Comparison of ENCODE assay signal across 8 cellular contexts in the genomic region with DNA sequence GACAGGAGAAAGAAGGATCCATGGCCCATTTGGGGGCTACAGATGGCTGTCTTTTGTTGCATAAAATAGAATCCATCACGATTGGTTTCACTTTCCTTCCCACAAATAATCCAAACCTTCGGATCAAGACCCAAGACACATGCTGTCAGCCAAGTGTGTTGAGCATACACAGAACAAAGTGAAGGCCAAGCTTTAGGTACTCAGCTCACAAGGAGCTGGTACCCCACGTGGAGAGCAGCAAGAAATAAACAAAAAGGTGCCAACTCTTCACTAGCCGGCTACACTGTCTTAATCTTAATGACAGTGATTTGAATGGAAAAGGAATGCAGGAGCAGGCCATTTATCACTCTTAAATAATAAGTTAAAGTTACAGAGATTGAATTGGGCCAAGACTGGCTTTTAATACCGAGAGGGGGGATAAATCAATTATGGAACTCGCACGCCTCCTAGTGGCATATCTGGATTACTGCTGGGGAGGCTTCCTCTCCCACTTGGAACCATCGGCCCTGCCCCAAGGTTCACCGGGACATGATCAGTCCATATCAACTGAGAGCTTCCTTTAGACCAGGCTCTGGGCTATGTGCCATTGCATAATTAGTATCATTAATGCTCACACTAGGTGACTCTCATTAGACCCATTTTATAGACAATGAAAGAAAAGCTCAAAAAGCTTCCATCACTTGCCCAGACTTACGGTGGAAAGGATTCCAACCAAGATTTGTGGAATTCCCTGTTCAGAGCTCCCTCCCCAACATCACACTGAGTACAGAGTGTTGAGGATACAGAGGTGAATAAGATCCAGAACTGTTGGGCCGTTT.
DNase-seq lines count a peak whose midpoint lies in the region; FAIRE-seq and TF ChIP-seq lines count a peak whose summit lies in the region.

No MANE protein-coding gene starts in this region.

- CTCF ChIA-PET in AG04450 (lab: Charles Lee), result interaction anchor here (0.6 to 4.7 kb wide), 32 partner anchors 11 to 1767 kb away, joined by 3 to 60 read pairs (median 3); no protein-coding TSS in a partner anchor
- CTCF ChIA-PET in CD8-positive, alpha-beta memory T cell (lab: Charles Lee), result interaction anchor here (1.4 kb wide), 1 partner anchor 14 kb away, joined by 3 read pairs; no protein-coding TSS in a partner anchor

- H3K4me1 Mint-ChIP-seq in CD8-positive, alpha-beta memory T cell, result peaks cover 0 to 4% (median 0%) of the 10 kb centered on the region in 3 donors

- H3K36me3 Mint-ChIP-seq in CD8-positive, alpha-beta memory T cell, result peaks cover 0 to 3% (median 0%) of the 10 kb centered on the region in 3 donors

- H3K9me3 ChIP-seq in AG04450 (ENCODE audit: control insufficient read depth, insufficient read depth, low read length), result no peaks in the 10 kb centered on the region
- H3K9me3 ChIP-seq in Peyer's patch, result no peaks in the 10 kb centered on the region
- H3K9me3 ChIP-seq in breast epithelium, result no peaks in the 10 kb centered on the region
- no peaks in the 10 kb centered on the region for H3K9me3 ChIP-seq in kidney (ENCODE audit: control insufficient read depth in 1 of 2, low read length in 2 of 2)
- H3K9me3 ChIP-seq in CD8-positive, alpha-beta memory T cell (ENCODE audit: low read length), result no peaks in the 10 kb centered on the region

- TF ChIP-seq CTCF in AG04450 (IDR thresholded peaks at IDR 0.05; ENCODE audit: low read depth, low read length) (peak; percentile 88), GM12874 (IDR thresholded peaks at IDR 0.05; ENCODE audit: insufficient read depth, low read depth, low read length) (peak; percentile 82), Peyer's patch (IDR thresholded peaks at IDR 0.05) (peak; percentile 25 to 89 (median 80)), breast epithelium (IDR thresholded peaks at IDR 0.05) (peak; percentile 42 to 84 (median 76)), kidney (IDR thresholded peaks at IDR 0.05; ENCODE audit: borderline replicate concordance, extremely low read depth, insufficient read depth) (peak; percentile 81)

- H3K4me1 ChIP-seq in Peyer's patch, result no peaks in the 10 kb centered on the region
- no peaks in the 10 kb centered on the region for H3K4me1 ChIP-seq in breast epithelium
- H3K4me1 ChIP-seq in kidney (ENCODE audit: control insufficient read depth in 1 of 2, insufficient read depth in 1 of 2, low read depth in 1 of 2, low read length in 2 of 2), result peaks cover 0 to 3% of the 10 kb centered on the region in 2 donors
- no peaks in the 10 kb centered on the region for H3K4me1 ChIP-seq in CD8-positive, alpha-beta memory T cell (ENCODE audit: insufficient read depth, low read length)

- POLR2A ChIA-PET in AG04450 (lab: Yijun Ruan, JAX), result no interaction called here
- POLR2A ChIA-PET in CD8-positive, alpha-beta memory T cell (lab: Charles Lee), result no interaction called here

- peaks cover 4 to 6% of the 10 kb centered on the region in 2 donors for H3K27me3 Mint-ChIP-seq in CD8-positive, alpha-beta memory T cell

- no peak overlapping the region for H3K4me3 Mint-ChIP-seq in CD8-positive, alpha-beta memory T cell

- no peak for FAIRE-seq in kidney (lab: Jason Lieb, UNC)

- H3K27ac Mint-ChIP-seq in CD8-positive, alpha-beta memory T cell, result no peak overlapping the region

- DNase-seq in AG04450 (ENCODE audit: low read depth, low spot score), result peak; percentile 13
- DNase-seq in HPDE6-E6E7 (ENCODE audit: extremely low spot score), result peak; percentile 79
- peak; percentile 22 to 76 (median 58) for DNase-seq in Peyer's patch
- DNase-seq in breast epithelium (ENCODE audit: low spot score in 2 of 2), result peak; percentile 32 to 60
- no peak for DNase-seq in kidney
- peak; percentile 42 to 43 for DNase-seq in stimulated activated CD4-positive, alpha-beta T cell treated with anti-CD3 and anti-CD28 coated beads, Interleukin-2, amount 100 ng/mL, for 48 hours
- DNase-seq in CD8-positive, alpha-beta memory T cell, result no peak

- peaks cover 0 to 3% (median 1%) of the 10 kb centered on the region in 5 donors for H3K9me3 Mint-ChIP-seq in CD8-positive, alpha-beta memory T cell

- no peak overlapping the region for H3K4me3 ChIP-seq in AG04450 (ENCODE audit: low read depth, low read length)
- H3K4me3 ChIP-seq in Peyer's patch, result no peak overlapping the region
- no peak overlapping the region for H3K4me3 ChIP-seq in breast epithelium
- no peak overlapping the region for H3K4me3 ChIP-seq in kidney (ENCODE audit: low read length in 2 of 2)
- no peak overlapping the region for H3K4me3 ChIP-seq in CD8-positive, alpha-beta memory T cell (ENCODE audit: low read length)

- no peak for TF ChIP-seq POLR2A in Peyer's patch (IDR thresholded peaks at IDR 0.05)
- TF ChIP-seq POLR2A in breast epithelium (IDR thresholded peaks at IDR 0.05), result no peak

- no peak overlapping the region for H3K9ac ChIP-seq in kidney (ENCODE audit: low read length in 2 of 2)

- H3K27ac ChIP-seq in AG04450 (ENCODE audit: low read depth, low read length) (no peak overlapping the region), Peyer's patch (no peak overlapping the region), breast epithelium (no peak overlapping the region), kidney (ENCODE audit: low read depth in 2 of 2, low read length in 2 of 2) (no peak overlapping the region)
- H3K27ac ChIP-seq in CD8-positive, alpha-beta memory T cell (ENCODE audit: low read depth, low read length), result no peak overlapping the region

- peaks cover 4% of the 10 kb centered on the region for H3K27me3 ChIP-seq in AG04450 (ENCODE audit: control insufficient read depth, insufficient read depth, low read length)
- no peaks in the 10 kb centered on the region for H3K27me3 ChIP-seq in Peyer's patch
- no peaks in the 10 kb centered on the region for H3K27me3 ChIP-seq in breast epithelium
- H3K27me3 ChIP-seq in CD8-positive, alpha-beta memory T cell (ENCODE audit: insufficient read depth, low read length, poor library complexity, severe bottlenecking), result no peaks in the 10 kb centered on the region

- H3K36me3 ChIP-seq in Peyer's patch (no peaks in the 10 kb centered on the region), breast epithelium (no peaks in the 10 kb centered on the region), kidney (ENCODE audit: control insufficient read depth in 1 of 2, insufficient read depth in 2 of 2, low read length in 2 of 2) (no peaks in the 10 kb centered on the region)
- H3K36me3 ChIP-seq in CD8-positive, alpha-beta memory T cell (ENCODE audit: insufficient read depth, low read length), result no peaks in the 10 kb centered on the region

- intact Hi-C loops in breast epithelium (cut with DNase I; ENCODE audit: low total_unique reads), result no loop called here
- intact Hi-C loops in kidney (cut with DNase I), result no loop called here

Comparison
In these comparisons a context has a peak if more than half of its experiments do, and no peak if none do; other contexts are left out.
1. DNase-seq: peak in AG04450 (single experiment), HPDE6-E6E7 (single experiment), Peyer's patch (3 of 3), breast epithelium (2 of 2) and stimulated activated CD4-positive, alpha-beta T cell treated with anti-CD3 and anti-CD28 coated beads, Interleukin-2, amount 100 ng/mL, for 48 hours (2 of 2); none in kidney (single experiment) and CD8-positive, alpha-beta memory T cell (0 of 5).
2. Peak in every context shown above with its lines, with median percentiles within 50 percentile points of each other: CTCF ChIP-seq.